13 cellular contexts compared by ENCODE assay signal in genomic region chr4:154368060-154368459, GRCh38.
DNase-seq lines count a peak whose midpoint lies in the region; ATAC-seq and TF ChIP-seq lines count a peak whose summit lies in the region.
"Had no signal": no experiment of that assay in that cellular context is flagged by ENCODE, and none has a peak within 500 bp of the region (broad histone marks: within the 10 kb centered on the region; RNA-seq: fewer than 3 reads in every experiment).

No MANE protein-coding gene starts in this region.

- TF ChIP-seq CTCF in suprapubic skin (IDR thresholded peaks at IDR 0.05) (no peak), spleen (IDR thresholded peaks at IDR 0.05 in 8 of 11, conservative IDR thresholded peaks at IDR 0.05 in 3 of 11) (no peak)

- peak; percentile 18 for DNase-seq in MV-4-11 (lab: John Stamatoyannopoulos, UW)
- no peak for DNase-seq in suprapubic skin (ENCODE audit: low spot score in 2 of 2)
- DNase-seq in KG1 (lab: John Stamatoyannopoulos, UW): no peak
- DNase-seq in HUDEP-2 (lab: John Stamatoyannopoulos, UW; ENCODE audit: unreplicated experiment in 76 of 76): no peak
- DNase-seq in spleen: no peak
- DNase-seq: activated CD4-positive, alpha-beta T cell treated with anti-CD3 and anti-CD28 coated beads for 36 hours; mesenchymal stem cell; NCI-H1092 treated with DMSO at 0.1 percent for 48 hours; NCI-H748 treated with DMSO at 0.1 percent for 48 hours; ovary had no signal

- no peak overlapping the region for H3K4me3 ChIP-seq in suprapubic skin
- H3K4me3 ChIP-seq in spleen: peak overlapping the region in 1 of 8 donors; percentile 37
- H3K4me3 ChIP-seq: ovary had no signal

- intact Hi-C loops in spleen (cut with DNase I; ENCODE audit: low total_unique reads): no loop called here

- H3K27me3 ChIP-seq in suprapubic skin: no peaks in the 10 kb centered on the region
- no peaks in the 10 kb centered on the region for H3K27me3 ChIP-seq in spleen (replicated peaks in 1 of 7)
- H3K27me3 ChIP-seq: ovary had no signal

- WGBS in suprapubic skin: 78% methylated on average over 4 of the region's 4 CpGs
- 46 to 66% (median 54%) methylated on average over 4 of the region's 4 CpGs for WGBS in spleen, 5 donors

- ATAC-seq in GM18511 (IDR thresholded peaks at IDR 0.05; ENCODE audit: unreplicated experiment) (peak; percentile 77), GM19468 (IDR thresholded peaks at IDR 0.05; ENCODE audit: extremely low read depth, unreplicated experiment) (peak; percentile 55), HG02885 (IDR thresholded peaks at IDR 0.05; ENCODE audit: poor library complexity, unreplicated experiment) (peak; percentile 72)
- ATAC-seq: activated CD4-positive, alpha-beta T cell treated with anti-CD3 and anti-CD28 coated beads for 36 hours had no signal

- H3K9me3 ChIP-seq in suprapubic skin: no peaks in the 10 kb centered on the region
- no peaks in the 10 kb centered on the region for H3K9me3 ChIP-seq in spleen
- H3K9me3 ChIP-seq: ovary had no signal

- TF ChIP-seq EP300 in suprapubic skin (IDR thresholded peaks at IDR 0.05): no peak

- H3K36me3 ChIP-seq in suprapubic skin (no peaks in the 10 kb centered on the region), spleen (no peaks in the 10 kb centered on the region)
- H3K36me3 ChIP-seq: ovary had no signal

- TF ChIP-seq POLR2A in suprapubic skin (IDR thresholded peaks at IDR 0.05) (no peak), spleen (IDR thresholded peaks at IDR 0.05) (no peak)

- no peak overlapping the region for H3K27ac ChIP-seq in suprapubic skin
- peak overlapping the region in 2 of 8 donors; percentile 15 to 21 for H3K27ac ChIP-seq in spleen
- H3K27ac ChIP-seq: ovary had no signal

- H3K4me1 ChIP-seq in suprapubic skin (peaks cover 23% of the 10 kb centered on the region), spleen (peaks cover 0 to 18% (median 11%) of the 10 kb centered on the region in 6 donors)
